In the genomic region with DNA sequence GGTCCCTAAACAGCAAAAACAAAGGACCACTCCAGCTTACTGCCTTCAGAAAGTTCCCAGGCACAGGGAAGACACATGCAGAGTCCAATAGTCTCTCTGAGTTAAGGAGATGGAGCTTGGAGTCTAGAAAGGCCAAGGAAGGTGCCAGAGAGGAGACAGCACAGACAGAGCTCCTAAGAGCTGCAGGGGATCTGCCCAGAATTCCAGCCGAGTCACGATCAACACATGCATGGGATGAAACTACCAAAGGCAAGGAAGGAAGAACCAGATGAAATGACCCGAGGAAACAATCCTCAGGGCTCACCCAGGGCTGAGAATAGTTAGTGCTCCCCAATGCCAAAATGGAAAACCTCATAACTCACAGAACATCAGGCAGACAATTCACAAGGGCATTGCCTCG, we compare ENCODE assay signal across 1 cellular context.
TF ChIP-seq lines count a peak whose summit lies in the region.

No MANE protein-coding gene starts in this region.

TF ChIP-seq in GM23338, 12 proteins besides CTCF, POLR2A, EP300 and RAD21 (continued from another document):
- no peak for TF ChIP-seq ZNF462 (CRISPR knock-in tag; IDR thresholded peaks at IDR 0.05)
- no peak for TF ChIP-seq CREB1 (CRISPR knock-in tag; IDR thresholded peaks at IDR 0.05; ENCODE audit: low read depth)
- TF ChIP-seq JUNB (IDR thresholded peaks at IDR 0.05; ENCODE audit: unreplicated experiment) = no peak
- no peak for TF ChIP-seq STAT1 (IDR thresholded peaks at IDR 0.05; ENCODE audit: unreplicated experiment)
- TF ChIP-seq, protein P1, sequence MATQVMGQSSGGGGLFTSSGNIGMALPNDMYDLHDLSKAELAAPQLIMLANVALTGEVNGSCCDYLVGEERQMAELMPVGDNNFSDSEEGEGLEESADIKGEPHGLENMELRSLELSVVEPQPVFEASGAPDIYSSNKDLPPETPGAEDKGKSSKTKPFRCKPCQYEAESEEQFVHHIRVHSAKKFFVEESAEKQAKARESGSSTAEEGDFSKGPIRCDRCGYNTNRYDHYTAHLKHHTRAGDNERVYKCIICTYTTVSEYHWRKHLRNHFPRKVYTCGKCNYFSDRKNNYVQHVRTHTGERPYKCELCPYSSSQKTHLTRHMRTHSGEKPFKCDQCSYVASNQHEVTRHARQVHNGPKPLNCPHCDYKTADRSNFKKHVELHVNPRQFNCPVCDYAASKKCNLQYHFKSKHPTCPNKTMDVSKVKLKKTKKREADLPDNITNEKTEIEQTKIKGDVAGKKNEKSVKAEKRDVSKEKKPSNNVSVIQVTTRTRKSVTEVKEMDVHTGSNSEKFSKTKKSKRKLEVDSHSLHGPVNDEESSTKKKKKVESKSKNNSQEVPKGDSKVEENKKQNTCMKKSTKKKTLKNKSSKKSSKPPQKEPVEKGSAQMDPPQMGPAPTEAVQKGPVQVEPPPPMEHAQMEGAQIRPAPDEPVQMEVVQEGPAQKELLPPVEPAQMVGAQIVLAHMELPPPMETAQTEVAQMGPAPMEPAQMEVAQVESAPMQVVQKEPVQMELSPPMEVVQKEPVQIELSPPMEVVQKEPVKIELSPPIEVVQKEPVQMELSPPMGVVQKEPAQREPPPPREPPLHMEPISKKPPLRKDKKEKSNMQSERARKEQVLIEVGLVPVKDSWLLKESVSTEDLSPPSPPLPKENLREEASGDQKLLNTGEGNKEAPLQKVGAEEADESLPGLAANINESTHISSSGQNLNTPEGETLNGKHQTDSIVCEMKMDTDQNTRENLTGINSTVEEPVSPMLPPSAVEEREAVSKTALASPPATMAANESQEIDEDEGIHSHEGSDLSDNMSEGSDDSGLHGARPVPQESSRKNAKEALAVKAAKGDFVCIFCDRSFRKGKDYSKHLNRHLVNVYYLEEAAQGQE (IDR thresholded peaks at IDR 0.05; ENCODE audit: unreplicated experiment) = no peak
